Comparison of ENCODE assay signal across 13 cellular contexts in genomic region chr5:149450199-149450598, GRCh38.
DNase-seq lines count a peak whose midpoint lies in the region; ATAC-seq, FAIRE-seq and TF ChIP-seq lines count a peak whose summit lies in the region.
"Had no signal": no experiment of that assay in that cellular context is flagged by ENCODE, and none has a peak within 500 bp of the region (broad histone marks: within the 10 kb centered on the region; RNA-seq: fewer than 3 reads in every experiment).

No MANE protein-coding gene starts in this region.

- H3K4me3 ChIP-seq in colonic mucosa (no peak overlapping the region), liver (ENCODE audit: low read depth in 1 of 3, low read length in 3 of 3) (no peak overlapping the region), small intestine (ENCODE audit: low read depth in 1 of 2, low read length in 2 of 2) (no peak overlapping the region)
- H3K4me3 ChIP-seq: GM12878 had no signal

- peaks cover 2% of the 10 kb centered on the region for H3K27me3 Mint-ChIP-seq in HFFc6 (ENCODE audit: insufficient read depth)
- H3K27me3 Mint-ChIP-seq in effector memory CD8-positive, alpha-beta T cell: peaks cover 5 to 13% of the 10 kb centered on the region in 2 donors
- H3K27me3 Mint-ChIP-seq: CD4-positive, alpha-beta T cell; stimulated activated memory B cell treated with anti-CD40 and anti-IgM and Interleukin-4, amounts not matched to agents 10 μg/mL and 1 μg/mL and 100 μg/mL, for 72 hours had no signal

- TF ChIP-seq RAD21 in liver (IDR thresholded peaks at IDR 0.05): no peak

- H3K36me3 Mint-ChIP-seq in HFFc6 (ENCODE audit: low read depth): peaks cover 3% of the 10 kb centered on the region; the same call in 1 of the 2 replicates
- H3K36me3 Mint-ChIP-seq in effector memory CD8-positive, alpha-beta T cell (ENCODE audit: insufficient read depth): no peaks in the 10 kb centered on the region
- H3K36me3 Mint-ChIP-seq: stimulated activated memory B cell treated with anti-CD40 and anti-IgM and Interleukin-4, amounts not matched to agents 10 μg/mL and 1 μg/mL and 100 μg/mL, for 72 hours had no signal

- no peaks in the 10 kb centered on the region for H3K9me3 Mint-ChIP-seq in HFFc6
- H3K9me3 Mint-ChIP-seq in effector memory CD8-positive, alpha-beta T cell: no peaks in the 10 kb centered on the region
- H3K9me3 Mint-ChIP-seq: CD4-positive, alpha-beta T cell; stimulated activated memory B cell treated with anti-CD40 and anti-IgM and Interleukin-4, amounts not matched to agents 10 μg/mL and 1 μg/mL and 100 μg/mL, for 72 hours had no signal

- intact Hi-C loops in colonic mucosa (cut with DNase I): no loop called here

- 68% methylated on average over 3 of the region's 3 CpGs for WGBS in liver
- WGBS in small intestine, 3 donors: 43 to 61% (median 58%) methylated on average over 3 of the region's 3 CpGs

- no peak for TF ChIP-seq CTCF in HFFc6 (IDR thresholded peaks at IDR 0.05)
- TF ChIP-seq CTCF in colonic mucosa (IDR thresholded peaks at IDR 0.05): no peak
- TF ChIP-seq CTCF in liver (IDR thresholded peaks at IDR 0.05; ENCODE audit: low read depth, low read length, missing input control): no peak

- H3K36me3 ChIP-seq in colonic mucosa (no peaks in the 10 kb centered on the region), liver (ENCODE audit: control insufficient read depth in 4 of 4, insufficient read depth in 3 of 4, low read depth in 1 of 4, low read length in 3 of 4) (no peaks in the 10 kb centered on the region), small intestine (ENCODE audit: control insufficient read depth in 2 of 2, insufficient read depth in 2 of 2, low read length in 2 of 2) (no peaks in the 10 kb centered on the region)

- peak overlapping the region; percentile 90 for H3K27ac ChIP-seq in colonic mucosa
- peak overlapping the region; percentile 65 to 72 for H3K27ac ChIP-seq in liver (ENCODE audit: low read depth in 1 of 2, low read length in 2 of 2)
- H3K27ac ChIP-seq in small intestine (ENCODE audit: low read depth in 1 of 2, low read length in 1 of 2): peak overlapping the region; percentile 21 to 92

- H3K4me3 Mint-ChIP-seq in HFFc6: no peak overlapping the region
- no peak overlapping the region for H3K4me3 Mint-ChIP-seq in effector memory CD8-positive, alpha-beta T cell
- H3K4me3 Mint-ChIP-seq: CD4-positive, alpha-beta T cell; stimulated activated memory B cell treated with anti-CD40 and anti-IgM and Interleukin-4, amounts not matched to agents 10 μg/mL and 1 μg/mL and 100 μg/mL, for 72 hours had no signal

- peak overlapping the region; percentile 7 to 26 for H3K9ac ChIP-seq in colonic mucosa (ENCODE audit: low read depth in 2 of 2, low read length in 2 of 2)
- H3K9ac ChIP-seq in liver (ENCODE audit: low read depth in 1 of 2, low read length in 2 of 2): no peak overlapping the region

- H3K9me3 ChIP-seq in colonic mucosa: no peaks in the 10 kb centered on the region
- H3K9me3 ChIP-seq in liver (ENCODE audit: control insufficient read depth in 4 of 4, low read length in 3 of 4): no peaks in the 10 kb centered on the region
- no peaks in the 10 kb centered on the region for H3K9me3 ChIP-seq in small intestine (ENCODE audit: control insufficient read depth, low read depth)

- H3K4me1 ChIP-seq in colonic mucosa (peaks cover 25% of the 10 kb centered on the region), liver (ENCODE audit: control insufficient read depth in 4 of 4, insufficient read depth in 4 of 4, low read length in 3 of 4) (peaks cover 0 to 4% (median 2%) of the 10 kb centered on the region in 4 donors), small intestine (ENCODE audit: control insufficient read depth in 2 of 2, insufficient read depth in 1 of 2, low read depth in 1 of 2, low read length in 1 of 2) (peaks cover 7 to 16% of the 10 kb centered on the region in 2 donors)

- no peak for FAIRE-seq in small intestine (lab: Jason Lieb, UNC)
- FAIRE-seq: GM12878, islet of Langerhans had no signal

- no peak for ATAC-seq in effector memory CD8-positive, alpha-beta T cell (replicated peaks)
- ATAC-seq: stimulated activated memory B cell treated with anti-CD40 and anti-IgM and Interleukin-4, amounts not matched to agents 10 μg/mL and 1 μg/mL and 100 μg/mL, for 72 hours had no signal

- no peaks in the 10 kb centered on the region for H3K27me3 ChIP-seq in colonic mucosa
- H3K27me3 ChIP-seq in liver (ENCODE audit: control insufficient read depth in 4 of 4, insufficient read depth in 4 of 4, low read length in 3 of 4): no peaks in the 10 kb centered on the region
- H3K27me3 ChIP-seq in small intestine (ENCODE audit: control insufficient read depth in 2 of 2, insufficient read depth in 2 of 2, low read length in 2 of 2): no peaks in the 10 kb centered on the region

- DNase-seq in HFFc6 (peak; percentile 34), colonic mucosa (peak; percentile 55), small intestine (peak; percentile 5), LoVo (ENCODE audit: low spot score) (no peak), MV-4-11 (lab: John Stamatoyannopoulos, UW) (no peak), iPS-NIHi7 (ENCODE audit: extremely low spot score) (no peak)
- DNase-seq in effector memory CD8-positive, alpha-beta T cell: no peak
- DNase-seq: CD4-positive, alpha-beta T cell; NCI-H69 had no signal

- peak overlapping the region; percentile 54 for H3K27ac Mint-ChIP-seq in HFFc6
- no peak overlapping the region for H3K27ac Mint-ChIP-seq in effector memory CD8-positive, alpha-beta T cell
- H3K27ac Mint-ChIP-seq: CD4-positive, alpha-beta T cell; stimulated activated memory B cell treated with anti-CD40 and anti-IgM and Interleukin-4, amounts not matched to agents 10 μg/mL and 1 μg/mL and 100 μg/mL, for 72 hours had no signal

- peaks cover 89% of the 10 kb centered on the region for H3K4me1 Mint-ChIP-seq in HFFc6 (ENCODE audit: low read depth)
- H3K4me1 Mint-ChIP-seq in effector memory CD8-positive, alpha-beta T cell (ENCODE audit: low read depth in 2 of 2): no peaks in the 10 kb centered on the region
- H3K4me1 Mint-ChIP-seq: stimulated activated memory B cell treated with anti-CD40 and anti-IgM and Interleukin-4, amounts not matched to agents 10 μg/mL and 1 μg/mL and 100 μg/mL, for 72 hours had no signal

TF ChIP-seq in liver, 16 proteins besides CTCF, POLR2A, EP300 and RAD21:
- TF ChIP-seq ZBTB33 (IDR thresholded peaks at IDR 0.05) (no peak), MAX (IDR thresholded peaks at IDR 0.05) (peak; percentile 52)

Comparison
In these comparisons a context has a peak if more than half of its experiments do, and no peak if none do; other contexts are left out.
1. DNase-seq: peak in HFFc6 (single experiment), colonic mucosa (single experiment) and small intestine (single experiment); none in LoVo (single experiment), MV-4-11 (single experiment), iPS-NIHi7 (single experiment) and effector memory CD8-positive, alpha-beta T cell (0 of 3).
2. H3K9ac ChIP-seq: peak in colonic mucosa (2 of 2); none in liver (0 of 2).
3. Peak in every context shown above with its lines, with median percentiles within 50 percentile points of each other: H3K27ac ChIP-seq.